ENCODE assay signal across 1 cellular context in the genomic region with DNA sequence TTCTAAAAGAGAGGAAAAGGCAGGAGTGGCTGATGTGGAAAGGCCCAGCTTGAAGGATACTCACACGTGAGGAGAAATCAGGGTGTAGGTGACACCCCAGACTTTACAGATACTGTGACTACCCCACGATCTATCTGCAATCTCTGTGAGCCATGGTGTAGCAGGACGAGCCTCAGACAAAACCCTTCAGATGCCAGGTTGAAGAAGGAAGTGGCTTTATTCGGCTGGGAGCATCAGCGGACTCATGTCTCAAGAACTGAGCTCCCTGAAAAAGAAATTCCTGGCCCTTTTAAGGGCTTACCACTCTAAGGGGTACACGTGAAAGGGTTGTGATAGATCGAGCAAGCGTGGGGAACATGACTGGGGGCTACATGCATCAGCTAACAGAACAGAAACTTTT.
TF ChIP-seq lines count a peak whose summit lies in the region.

No MANE protein-coding gene starts in this region.

TF ChIP-seq in H1, 55 proteins besides CTCF, POLR2A, EP300 and RAD21:
- TF ChIP-seq ZNF274 (IDR thresholded peaks at IDR 0.05; ENCODE audit: borderline replicate concordance, extremely low read depth, low read length) (no peak), POLR2AphosphoS5 (IDR thresholded peaks at IDR 0.05; ENCODE audit: low read depth, low read length) (no peak), KDM5A (IDR thresholded peaks at IDR 0.05; ENCODE audit: low read length) (no peak), TBP (IDR thresholded peaks at IDR 0.05; ENCODE audit: low read depth, low read length) (no peak), RFX5 (IDR thresholded peaks at IDR 0.05; ENCODE audit: borderline replicate concordance, low read depth, low read length) (no peak), BRCA1 (IDR thresholded peaks at IDR 0.05; ENCODE audit: low read depth, low read length) (no peak), ASH2L (IDR thresholded peaks at IDR 0.05; ENCODE audit: low read length) (no peak), SIRT6 (IDR thresholded peaks at IDR 0.05; ENCODE audit: low read length) (no peak), CEBPB (IDR thresholded peaks at IDR 0.05; ENCODE audit: low read depth, low read length) (no peak), EZH2 (IDR thresholded peaks at IDR 0.05; ENCODE audit: low read depth, low read length, severe bottlenecking) (no peak), MAFK (IDR thresholded peaks at IDR 0.05; ENCODE audit: low read depth, low read length) (no peak)
- TF ChIP-seq, protein P1, sequence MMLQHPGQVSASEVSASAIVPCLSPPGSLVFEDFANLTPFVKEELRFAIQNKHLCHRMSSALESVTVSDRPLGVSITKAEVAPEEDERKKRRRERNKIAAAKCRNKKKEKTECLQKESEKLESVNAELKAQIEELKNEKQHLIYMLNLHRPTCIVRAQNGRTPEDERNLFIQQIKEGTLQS (IDR thresholded peaks at IDR 0.05; ENCODE audit: insufficient read depth, low read depth, low read length), result no peak
- TF ChIP-seq, protein P2, sequence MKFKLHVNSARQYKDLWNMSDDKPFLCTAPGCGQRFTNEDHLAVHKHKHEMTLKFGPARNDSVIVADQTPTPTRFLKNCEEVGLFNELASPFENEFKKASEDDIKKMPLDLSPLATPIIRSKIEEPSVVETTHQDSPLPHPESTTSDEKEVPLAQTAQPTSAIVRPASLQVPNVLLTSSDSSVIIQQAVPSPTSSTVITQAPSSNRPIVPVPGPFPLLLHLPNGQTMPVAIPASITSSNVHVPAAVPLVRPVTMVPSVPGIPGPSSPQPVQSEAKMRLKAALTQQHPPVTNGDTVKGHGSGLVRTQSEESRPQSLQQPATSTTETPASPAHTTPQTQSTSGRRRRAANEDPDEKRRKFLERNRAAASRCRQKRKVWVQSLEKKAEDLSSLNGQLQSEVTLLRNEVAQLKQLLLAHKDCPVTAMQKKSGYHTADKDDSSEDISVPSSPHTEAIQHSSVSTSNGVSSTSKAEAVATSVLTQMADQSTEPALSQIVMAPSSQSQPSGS (IDR thresholded peaks at IDR 0.05; ENCODE audit: low read length), result no peak
